Comparison of ENCODE assay signal across 24 cellular contexts in the genomic region with DNA sequence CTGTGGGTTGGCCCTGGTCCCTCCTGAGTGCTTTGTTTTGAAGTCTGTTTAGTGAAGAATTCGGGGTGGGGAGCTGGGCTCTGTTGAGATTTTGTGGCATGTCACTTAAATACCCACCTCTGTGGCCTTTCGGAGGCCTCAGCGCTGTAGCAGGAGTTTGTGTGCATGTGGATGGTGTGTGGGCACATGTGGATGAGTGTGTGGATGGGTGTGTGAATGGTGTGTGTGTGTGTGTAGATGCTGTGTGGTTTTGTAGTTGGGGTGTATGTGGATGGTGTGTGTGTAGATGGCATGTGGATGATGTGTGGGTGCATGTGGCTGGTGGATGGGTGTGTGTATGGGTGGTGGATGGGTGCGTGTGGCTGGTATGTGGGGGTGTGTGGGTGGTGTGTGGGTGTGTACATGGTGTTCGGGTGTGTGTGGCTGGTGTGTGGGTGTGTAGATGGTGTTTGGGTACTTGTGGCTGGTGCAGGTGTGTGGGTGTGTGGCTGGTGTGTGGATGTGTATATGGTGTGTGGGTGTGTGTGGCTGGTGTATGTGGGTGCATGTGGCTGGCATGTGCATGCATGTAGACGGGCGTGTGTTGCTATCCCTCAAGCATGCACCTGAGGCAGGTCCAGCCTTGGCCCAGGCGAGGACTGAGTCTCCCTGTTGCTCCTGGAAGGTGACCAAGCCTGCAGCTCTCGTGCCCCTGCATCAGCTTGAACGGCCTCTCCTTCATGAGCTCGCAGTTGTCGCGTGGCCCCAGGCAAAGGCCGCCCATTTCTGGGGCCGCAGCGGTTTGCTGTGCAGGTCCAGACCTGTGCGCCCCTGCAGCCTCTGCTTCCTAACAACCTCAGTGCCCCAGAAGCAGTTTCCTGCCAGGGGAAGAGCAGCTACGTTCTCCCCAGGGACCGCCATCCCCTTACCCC. TPM values are rescaled to one million over a fixed set of nuclear protein-coding genes. Genes with fewer than 3 reads are reported as not detected.
DNase-seq lines count a peak whose midpoint lies in the region; ATAC-seq, FAIRE-seq and TF ChIP-seq lines count a peak whose summit lies in the region.
"Had no signal": no experiment of that assay in that cellular context is flagged by ENCODE, and none has a peak within 500 bp of the region (broad histone marks: within the 10 kb centered on the region; RNA-seq: fewer than 3 reads in every experiment).

No MANE protein-coding gene starts in this region.

- H3K4me2 ChIP-seq in HepG2 (ENCODE audit: low read depth, low read length) (no peak overlapping the region), smooth muscle cell (no peak overlapping the region)

- intact Hi-C loops in HepG2 (cut with micrococcal nuclease; ENCODE audit: unreplicated experiment) (no loop called here), right lobe of liver (cut with DNase I) (no loop called here)

- TF ChIP-seq POLR2A in HepG2 (IDR thresholded peaks at IDR 0.05; ENCODE audit: insufficient read depth in 1 of 2, low read depth in 2 of 2, low read length in 2 of 2) (no peak), right lobe of liver (IDR thresholded peaks at IDR 0.05) (no peak)

- H3K4me3 Mint-ChIP-seq in WTC11 (no peak overlapping the region), endothelial cell (ENCODE audit: unreplicated experiment) (no peak overlapping the region)
- H3K4me3 Mint-ChIP-seq: CD4-positive, CD25-positive, alpha-beta regulatory T cell; IgD-negative memory B cell had no signal

- no peaks in the 10 kb centered on the region for H3K9me3 Mint-ChIP-seq in WTC11
- H3K9me3 Mint-ChIP-seq in endothelial cell (ENCODE audit: unreplicated experiment), result no peaks in the 10 kb centered on the region
- H3K9me3 Mint-ChIP-seq: IgD-negative memory B cell had no signal

- H3K4me1 Mint-ChIP-seq in WTC11, result no peaks in the 10 kb centered on the region
- H3K4me1 Mint-ChIP-seq in endothelial cell (ENCODE audit: unreplicated experiment), result no peaks in the 10 kb centered on the region
- H3K4me1 Mint-ChIP-seq: CD4-positive, CD25-positive, alpha-beta regulatory T cell; IgD-negative memory B cell had no signal

- no peaks in the 10 kb centered on the region for H3K9me3 ChIP-seq in HepG2 (ENCODE audit: low read length)
- no peaks in the 10 kb centered on the region for H3K9me3 ChIP-seq in right lobe of liver
- H3K9me3 ChIP-seq in smooth muscle cell (replicated peaks; ENCODE audit: low read depth), result no peaks in the 10 kb centered on the region
- H3K9me3 ChIP-seq: BE2C, Caco-2, Peyer's patch had no signal

- in situ Hi-C loops in HepG2 (cut with HindIII; ENCODE audit: extremely low pct_ligation_motif_present, low pct_unique_long_range_greater_than_20kb) (no loop called here), brain microvascular endothelial cell (cut with HindIII; ENCODE audit: low pct_ligation_motif_present, low sequenced_read_pairs) (no loop called here)

- H3K36me3 ChIP-seq in HepG2 (replicated peaks in 1 of 2; ENCODE audit: control insufficient read depth in 1 of 2, insufficient read depth in 2 of 2, low read length in 2 of 2) (no peaks in the 10 kb centered on the region), right lobe of liver (no peaks in the 10 kb centered on the region), smooth muscle cell (ENCODE audit: low read depth) (peaks cover 25% of the 10 kb centered on the region), brain microvascular endothelial cell (replicated peaks) (peaks cover 91% of the 10 kb centered on the region)
- H3K36me3 ChIP-seq: BE2C had no signal

- H3K36me3 Mint-ChIP-seq in WTC11 (no peaks in the 10 kb centered on the region), endothelial cell (ENCODE audit: low read depth, unreplicated experiment) (peaks cover 4% of the 10 kb centered on the region)
- H3K36me3 Mint-ChIP-seq: CD4-positive, CD25-positive, alpha-beta regulatory T cell; IgD-negative memory B cell had no signal

- H3K9ac ChIP-seq in HepG2 (ENCODE audit: insufficient read depth, low read depth, low read length) (no peak overlapping the region), smooth muscle cell (ENCODE audit: low read depth) (no peak overlapping the region)

- H3K27me3 ChIP-seq in HepG2 (ENCODE audit: control insufficient read depth in 1 of 2, insufficient read depth in 2 of 2, low read length in 2 of 2), result peaks cover 10 to 62% of the 10 kb centered on the region in 2 experiments
- no peaks in the 10 kb centered on the region for H3K27me3 ChIP-seq in right lobe of liver
- H3K27me3 ChIP-seq in smooth muscle cell (ENCODE audit: low read depth), result no peaks in the 10 kb centered on the region
- no peaks in the 10 kb centered on the region for H3K27me3 ChIP-seq in brain microvascular endothelial cell (replicated peaks)
- H3K27me3 ChIP-seq: BE2C, Peyer's patch had no signal

- H3K27ac ChIP-seq in HepG2 (ENCODE audit: extremely low read length, insufficient read depth, low read length), result no peak overlapping the region
- H3K27ac ChIP-seq in right lobe of liver, result no peak overlapping the region
- H3K27ac ChIP-seq in smooth muscle cell (ENCODE audit: low read depth), result peak overlapping the region; percentile 52
- no peak overlapping the region for H3K27ac ChIP-seq in brain microvascular endothelial cell
- H3K27ac ChIP-seq: Peyer's patch had no signal

- H3K4me3 ChIP-seq in HepG2 (replicated peaks in 1 of 3; ENCODE audit: insufficient read depth in 1 of 3, low read depth in 2 of 3, low read length in 3 of 3) (no peak overlapping the region), right lobe of liver (no peak overlapping the region), smooth muscle cell (no peak overlapping the region), brain microvascular endothelial cell (ENCODE audit: low read depth, low read length) (no peak overlapping the region)
- H3K4me3 ChIP-seq: Peyer's patch had no signal

- DNase-seq in HepG2 (ENCODE audit: low spot score) (no peak), right lobe of liver (no peak), WTC11 (ENCODE audit: low spot score) (no peak), endothelial cell (ENCODE audit: low spot score) (no peak), smooth muscle cell (lab: John Stamatoyannopoulos, UW; ENCODE audit: unreplicated experiment) (no peak), left lobe of liver (ENCODE audit: low spot score) (no peak), brain microvascular endothelial cell (no peak)
- no peak for DNase-seq in activated CD8-positive, alpha-beta memory T cell treated with anti-CD3 and anti-CD28 coated beads for 24 hours
- DNase-seq: BE2C; Caco-2; CD4-positive, CD25-positive, alpha-beta regulatory T cell; GOT3; Kasumi-1; MM.1S; NCI-H1092; NCI-H2081 treated with DMSO at 0.1 percent for 48 hours; NCI-H446 treated with DMSO at 0.1 percent for 48 hours; Peyer's patch; Right ventricle myocardium superior had no signal

- 44% methylated on average over 13 of the region's 19 CpGs for WGBS in HepG2 (ENCODE audit: low lambda C conversion rate)
- WGBS in right lobe of liver (ENCODE audit: insufficient coverage, low coverage, low lambda C conversion rate, missing lambda C conversion rate), result 68% methylated on average over 7 of the region's 19 CpGs
- 91% methylated on average over 19 of the region's 19 CpGs for WGBS in smooth muscle cell (ENCODE audit: low lambda C conversion rate)

- H3F3A ChIP-seq in smooth muscle cell (ENCODE audit: low read depth), result peaks cover 75% of the 10 kb centered on the region

- H3K4me1 ChIP-seq in HepG2 (ENCODE audit: insufficient read depth, low read length) (no peaks in the 10 kb centered on the region), right lobe of liver (no peaks in the 10 kb centered on the region), smooth muscle cell (ENCODE audit: low read depth) (no peaks in the 10 kb centered on the region)
- H3K4me1 ChIP-seq: BE2C, Caco-2, Peyer's patch had no signal

- FAIRE-seq in HepG2 (lab: Jason Lieb, UNC), result no peak
- FAIRE-seq: G401.6, GM19239 had no signal

- POLR2A ChIA-PET in HepG2 (lab: Yijun Ruan, JAX) (no interaction called here), WTC11 (lab: Charles Lee) (no interaction called here)

- no peak for TF ChIP-seq EP300 in HepG2 (IDR thresholded peaks at IDR 0.05; ENCODE audit: low read depth in 2 of 2, low read length in 2 of 2)
- no peak for TF ChIP-seq EP300 in HepG2 (CRISPR knock-in tag; IDR thresholded peaks at IDR 0.05; ENCODE audit: borderline replicate concordance)

- no peak overlapping the region for H2AFZ ChIP-seq in HepG2 (ENCODE audit: low read length)
- H2AFZ ChIP-seq in smooth muscle cell (ENCODE audit: low read depth), result no peak overlapping the region

- no peaks in the 10 kb centered on the region for H3K27me3 Mint-ChIP-seq in WTC11 (ENCODE audit: low read depth)
- peaks cover 3% of the 10 kb centered on the region for H3K27me3 Mint-ChIP-seq in endothelial cell (ENCODE audit: unreplicated experiment)
- H3K27me3 Mint-ChIP-seq: CD4-positive, CD25-positive, alpha-beta regulatory T cell; IgD-negative memory B cell had no signal

- no peak overlapping the region for H3K27ac Mint-ChIP-seq in WTC11
- H3K27ac Mint-ChIP-seq in endothelial cell (ENCODE audit: unreplicated experiment), result peak overlapping the region; percentile 31
- H3K27ac Mint-ChIP-seq: IgD-negative memory B cell had no signal

- peaks cover 3% of the 10 kb centered on the region; the same call in 1 of the 2 replicates for H4K20me1 ChIP-seq in HepG2 (ENCODE audit: insufficient read depth, low read length)
- peaks cover 100% of the 10 kb centered on the region for H4K20me1 ChIP-seq in smooth muscle cell (ENCODE audit: low read depth)

- H3K79me2 ChIP-seq in HepG2 (ENCODE audit: insufficient read depth, low read length) (no peaks in the 10 kb centered on the region), smooth muscle cell (ENCODE audit: low read depth) (peaks cover 3% of the 10 kb centered on the region)

- TF ChIP-seq CTCF in HepG2 (CRISPR knock-in tag; IDR thresholded peaks at IDR 0.05) (no peak), right lobe of liver (IDR thresholded peaks at IDR 0.05) (no peak), WTC11 (IDR thresholded peaks at IDR 0.05) (no peak), endothelial cell (IDR thresholded peaks at IDR 0.05; ENCODE audit: unreplicated experiment) (no peak), smooth muscle cell (IDR thresholded peaks at IDR 0.05; ENCODE audit: borderline replicate concordance, insufficient read depth, poor library complexity, severe bottlenecking) (no peak), brain microvascular endothelial cell (IDR thresholded peaks at IDR 0.05; ENCODE audit: low read depth, low read length, missing control alignments) (no peak)

- TF ChIP-seq RAD21 in HepG2 (CRISPR knock-in tag; IDR thresholded peaks at IDR 0.05), result no peak

- CTCF ChIA-PET in HepG2 (lab: Yijun Ruan, JAX; ENCODE audit: low intra/inter-chr PET ratio, low total read pairs) (no interaction called here), WTC11 (lab: Charles Lee) (interaction anchor here (1.5 to 2.3 kb wide), 2 partner anchors 13 to 48 kb away, joined by 3 to 6 read pairs; no protein-coding TSS in a partner anchor)

- no TSS peak for BruUV-seq in HepG2 (replicated peaks; lab: Mats Ljungman, UMichigan)

- ATAC-seq in HepG2, result no peak
- ATAC-seq in right lobe of liver, result no peak
- ATAC-seq in WTC11, result no peak
- ATAC-seq in left lobe of liver, result no peak

RNA-seq across cellular contexts. Expression of gene FCN2, which starts 54.0 kb away (rescaled TPM):
- not detected in 2 replicates for total RNA-seq in HepG2 (2016; rRNA removed; fragmentation: Illumina TruSeq; extraction: Trizol)
- not detected in 2 replicates for total RNA-seq in HepG2 (2016; cell fraction: cytosol; rRNA removed; fragmentation: Illumina TruSeq; extraction: Trizol; ENCODE audit: low read depth)
- total RNA-seq in HepG2 (2016; cell fraction: insoluble cytoplasmic fraction; rRNA removed; fragmentation: Illumina TruSeq; extraction: Trizol), result not detected in 2 replicates
- not detected in 2 replicates for total RNA-seq in HepG2 (2016; cell fraction: membrane; rRNA removed; fragmentation: Illumina TruSeq; extraction: Trizol)
- not detected in 2 replicates for total RNA-seq in HepG2 (2016; cell fraction: nucleus; rRNA removed; fragmentation: Illumina TruSeq; extraction: Trizol)
- polyA plus RNA-seq in HepG2 (2011; rRNA removed), result not detected in 2 replicates
- not detected in 2 replicates for polyA plus RNA-seq in HepG2 (2011; cell fraction: cytosol; rRNA removed)
- polyA plus RNA-seq in HepG2 (2011; cell fraction: nucleus; rRNA removed), result not detected in 2 replicates
- not detected in 2 replicates for polyA plus RNA-seq in HepG2 (2012)
- not detected in 2 replicates for polyA plus RNA-seq in HepG2 (2016; cell fraction: cytosol; fragmentation: Illumina TruSeq; extraction: Trizol; ENCODE audit: low read depth)
- polyA plus RNA-seq in HepG2 (2016; cell fraction: insoluble cytoplasmic fraction; fragmentation: Illumina TruSeq; extraction: Trizol; ENCODE audit: low read depth), result not detected in 2 replicates
- polyA plus RNA-seq in HepG2 (2016; cell fraction: membrane; fragmentation: Illumina TruSeq; extraction: Trizol; ENCODE audit: low read depth), result not detected in 2 replicates
- polyA plus RNA-seq in HepG2 (2016; cell fraction: nucleus; fragmentation: Illumina TruSeq; extraction: Trizol; ENCODE audit: insufficient read depth, low read depth), result not detected in 2 replicates
- not detected in 2 replicates for polyA minus RNA-seq in HepG2 (2011; rRNA and poly(A)+ RNA removed; ENCODE audit: low replicate concordance)
- not detected in 2 replicates for polyA minus RNA-seq in HepG2 (2011; cell fraction: cytosol; rRNA and poly(A)+ RNA removed)
- not detected in 2 replicates for polyA minus RNA-seq in HepG2 (2011; cell fraction: nucleus; rRNA and poly(A)+ RNA removed)
- total RNA-seq in right lobe of liver, result 100 to 1,000 TPM in 1 of 6 experiments, 10 to 100 TPM in 5; 46.6 to 116 (median 77.3) TPM
- not detected in 3 replicates for total RNA-seq in WTC11 (2021)
- total RNA-seq in endothelial cell (ENCODE audit: unreplicated experiment), result not detected
- not detected in 2 replicates for total RNA-seq in smooth muscle cell
- polyA plus RNA-seq in smooth muscle cell, result not detected in 2 replicates
- total RNA-seq in left lobe of liver, result 95.7 TPM
- total RNA-seq: A172; Caco-2; CD4-positive, CD25-positive, alpha-beta regulatory T cell; HT1080; Peyer's patch had no signal
- polyA plus RNA-seq: CD4-positive, CD25-positive, alpha-beta regulatory T cell; IgD-negative memory B cell had no signal

Comparison
In these comparisons a context has a peak if more than half of its experiments do, and no peak if none do; other contexts are left out.
1. RNA of gene FCN2, which starts 54.0 kb away (total RNA-seq): 95.7 TPM in left lobe of liver (single experiment) and 46.6 to 116 TPM in right lobe of liver; not detected in WTC11, not detected in HepG2, not detected in endothelial cell (single experiment) and not detected in smooth muscle cell; every median in the first group is over 10 times any median in the second.
2. Of the 50 proteins assayed by ChIP-seq in both HepG2 and WTC11: peak only in HepG2: none; only in WTC11: FOXP1; in both: none; in neither: 49.